9 cellular contexts compared by ENCODE assay signal in genomic region chr9:93126825-93127368, GRCh38. TPM values are rescaled to one million over a fixed set of nuclear protein-coding genes. Genes with fewer than 3 reads are reported as not detected.
DNase-seq lines count a peak whose midpoint lies in the region; ATAC-seq and TF ChIP-seq lines count a peak whose summit lies in the region.
"Had no signal": no experiment of that assay in that cellular context is flagged by ENCODE, and none has a peak within 500 bp of the region (broad histone marks: within the 10 kb centered on the region; RNA-seq: fewer than 3 reads in every experiment).

No MANE protein-coding gene starts in this region.

- peaks cover 39 to 41% of the 10 kb centered on the region in 2 donors for H3K36me3 ChIP-seq in ascending aorta
- peaks cover 15 to 47% (median 41%) of the 10 kb centered on the region in 4 donors for H3K36me3 ChIP-seq in stomach

- H3K9me3 ChIP-seq in ascending aorta = no peaks in the 10 kb centered on the region
- no peaks in the 10 kb centered on the region for H3K9me3 ChIP-seq in stomach

- H3K4me1 ChIP-seq in ascending aorta (peaks cover 38 to 54% of the 10 kb centered on the region in 2 donors), stomach (peaks cover 50 to 66% (median 60%) of the 10 kb centered on the region in 4 donors)

- TF ChIP-seq EP300 in stomach (IDR thresholded peaks at IDR 0.05) = no peak

- H3K27ac ChIP-seq in ascending aorta (peak overlapping the region; percentile 78 to 99), stomach (peak overlapping the region in 4 of 5 donors; percentile 49 to 96 (median 82))

- intact Hi-C loops in ascending aorta (cut with DNase I) = loop anchor here (10.0 kb wide), 1 partner anchor 452 kb away; the partner anchor contains the start of gene IPPK
- intact Hi-C loops in stomach (cut with DNase I; ENCODE audit: low total_unique reads) = no loop called here

- H3K4me3 ChIP-seq in ascending aorta = peak overlapping the region in 1 of 2 donors; percentile 23
- peak overlapping the region in 2 of 4 donors; percentile 4 to 5 for H3K4me3 ChIP-seq in stomach

- H3K27me3 ChIP-seq in ascending aorta (no peaks in the 10 kb centered on the region), stomach (no peaks in the 10 kb centered on the region)

- TF ChIP-seq POLR2A in stomach (IDR thresholded peaks at IDR 0.05) = no peak

- DNase-seq in DMS79 treated with DMSO at 0.1 percent for 48 hours (lab: John Stamatoyannopoulos, UW) (peak; percentile 16), DMS79 (lab: John Stamatoyannopoulos, UW) (no peak), ascending aorta (ENCODE audit: low spot score in 2 of 2) (peak in 1 of 2 donors; percentile 83), left kidney (ENCODE audit: low read depth, low spot score) (peak; percentile 94), stomach (no peak), NCI-H446 treated with DMSO at 0.1 percent for 48 hours (lab: John Stamatoyannopoulos, UW) (no peak), SIG-M5 (lab: John Stamatoyannopoulos, UW) (no peak)
- DNase-seq: NCI-H2081 had no signal

- ATAC-seq in HG03159 (IDR thresholded peaks at IDR 0.05; ENCODE audit: unreplicated experiment) = no peak

- TF ChIP-seq CTCF in ascending aorta (IDR thresholded peaks at IDR 0.05) = no peak
- TF ChIP-seq CTCF in stomach (IDR thresholded peaks at IDR 0.05) = no peak

- 42 to 53% (median 49%) methylated on average over 15 to 18 of the region's 18 CpGs for WGBS in stomach, 5 donors

RNA-seq across cellular contexts. Expression of gene NINJ1, which starts 7.2 kb away (rescaled TPM):
- total RNA-seq in ascending aorta (156 TPM), stomach (100 to 1,000 TPM in 2 of 5 donors, 10 to 100 TPM in 2, 1 to 10 TPM in 1; 9.3 to 153 (median 30.0) TPM)
- polyA plus RNA-seq in stomach = 10 to 100 TPM; 34.2 to 63.3 (median 35.0) TPM

RNA-seq across cellular contexts. Expression of gene CARD19, which starts 30.9 kb away (rescaled TPM):
- 212 TPM for total RNA-seq in ascending aorta
- total RNA-seq in stomach = 10 to 100 TPM; 14.3 to 95.1 (median 58.0) TPM
- polyA plus RNA-seq in stomach = 10 to 100 TPM; 32.9 to 46.6 (median 44.5) TPM

RNA-seq across cellular contexts. Expression of gene WNK2, which starts 57.0 kb away (rescaled TPM):
- total RNA-seq in ascending aorta = not detected
- 100 to 1,000 TPM in 2 of 5 donors, 10 to 100 TPM in 2, 1 to 10 TPM in 1; 1.2 to 700 (median 33.5) TPM for total RNA-seq in stomach
- 10 to 100 TPM in 1 of 3 donors, 1 to 10 TPM in 2; 2.9 to 13.8 (median 8.8) TPM for polyA plus RNA-seq in stomach

Comparison
In these comparisons a context has a peak if more than half of its experiments do, and no peak if none do; other contexts are left out.
1. DNase-seq: peak in DMS79 treated with DMSO at 0.1 percent for 48 hours (single experiment) and left kidney (single experiment); none in DMS79 (single experiment), stomach (single experiment), NCI-H446 treated with DMSO at 0.1 percent for 48 hours (single experiment) and SIG-M5 (single experiment).